Comparison of ENCODE assay signal across 1 cellular context in the genomic region with DNA sequence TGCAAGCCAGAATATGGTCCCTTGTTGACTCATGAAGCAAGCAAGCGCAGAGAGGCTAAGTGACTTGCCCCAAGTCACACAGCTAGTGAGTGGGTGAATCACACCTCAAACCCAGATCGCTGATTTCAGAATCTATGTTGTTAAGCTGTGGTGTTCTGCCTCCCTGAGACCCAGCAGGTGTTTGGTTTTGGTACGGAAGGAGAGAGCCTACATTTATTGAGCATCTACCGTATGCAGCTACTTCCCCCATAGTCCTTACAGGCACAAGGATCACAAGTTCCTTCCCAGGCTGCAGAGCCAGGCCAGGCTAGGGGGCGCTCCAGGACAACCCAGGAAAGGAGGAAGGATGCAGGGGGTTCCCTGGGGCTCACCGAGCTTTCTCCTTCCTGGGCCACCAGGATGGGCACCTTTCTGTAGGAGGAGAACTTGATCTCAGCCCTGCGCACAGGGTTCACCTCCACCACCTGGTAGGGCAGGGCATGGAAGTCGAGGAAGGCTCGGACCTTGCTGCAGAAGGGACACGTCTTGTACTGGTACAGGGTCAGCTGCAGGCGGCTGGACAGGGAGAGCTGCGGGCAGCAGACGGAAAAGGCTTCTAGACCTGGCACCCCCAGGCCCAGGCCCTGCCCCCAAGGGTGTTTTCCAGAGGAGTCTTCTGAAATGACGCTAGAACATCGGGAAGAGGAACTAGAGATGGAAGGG.
TF ChIP-seq lines count a peak whose summit lies in the region.

No MANE protein-coding gene starts in this region.

TF ChIP-seq in HepG2, 621 proteins besides CTCF, POLR2A, EP300 and RAD21 (continued from another document and continues in another):
- TF ChIP-seq AKNA (CRISPR knock-in tag; IDR thresholded peaks at IDR 0.05; ENCODE audit: borderline replicate concordance) (no peak), NFE2L2 (IDR thresholded peaks at IDR 0.05; ENCODE audit: low read length) (no peak), ZNF564 (CRISPR knock-in tag; IDR thresholded peaks at IDR 0.05) (no peak), ZNF687 (CRISPR knock-in tag; IDR thresholded peaks at IDR 0.05) (peak; percentile 54), NFE2L1 (CRISPR knock-in tag; IDR thresholded peaks at IDR 0.05; ENCODE audit: borderline replicate concordance) (no peak), SAP130 (CRISPR knock-in tag; IDR thresholded peaks at IDR 0.05; ENCODE audit: low read depth) (0 out of 2 replicates have a peak, but pooled peaks have one; percentile 24), ZNF768 (CRISPR knock-in tag; IDR thresholded peaks at IDR 0.05) (peak; percentile 95), ZNF235 (CRISPR knock-in tag; IDR thresholded peaks at IDR 0.05; ENCODE audit: borderline replicate concordance) (no peak), ZNF224 (CRISPR knock-in tag; IDR thresholded peaks at IDR 0.05) (no peak), POLR2G (IDR thresholded peaks at IDR 0.05; ENCODE audit: low read depth, low read length) (no peak), HMG20A (CRISPR knock-in tag; IDR thresholded peaks at IDR 0.05; ENCODE audit: borderline replicate concordance) (no peak), TFDP2 (CRISPR knock-in tag; IDR thresholded peaks at IDR 0.05) (no peak), GMEB2 (CRISPR knock-in tag; IDR thresholded peaks at IDR 0.05; ENCODE audit: low read depth) (no peak), RCOR2 (CRISPR knock-in tag; IDR thresholded peaks at IDR 0.05) (no peak), XRCC5 (optimal IDR thresholded peaks at IDR 0.05; ENCODE audit: low read length) (peak; percentile 79), RXRB (CRISPR knock-in tag; IDR thresholded peaks at IDR 0.05; ENCODE audit: borderline replicate concordance) (no peak), RELA (CRISPR knock-in tag; IDR thresholded peaks at IDR 0.05) (no peak), ZNF720 (CRISPR knock-in tag; IDR thresholded peaks at IDR 0.05) (no peak), ZMYM2 (CRISPR knock-in tag; IDR thresholded peaks at IDR 0.05) (no peak), GATAD2A (CRISPR knock-in tag; IDR thresholded peaks at IDR 0.05) (peak; percentile 36; the same call in 1 of the 2 replicates), SSRP1 (CRISPR knock-in tag; IDR thresholded peaks at IDR 0.05) (no peak), RFXAP (CRISPR knock-in tag; IDR thresholded peaks at IDR 0.05; ENCODE audit: borderline replicate concordance) (no peak), TARDBP (CRISPR knock-in tag; IDR thresholded peaks at IDR 0.05) (0 out of 2 replicates have a peak, but pooled peaks have one; percentile 37), FOXM1 (CRISPR knock-in tag; IDR thresholded peaks at IDR 0.05) (no peak), SETDB1 (CRISPR knock-in tag; IDR thresholded peaks at IDR 0.05; ENCODE audit: borderline replicate concordance) (no peak), ZSCAN30 (CRISPR knock-in tag; IDR thresholded peaks at IDR 0.05) (no peak), HDAC2 (CRISPR knock-in tag; IDR thresholded peaks at IDR 0.05) (peak; percentile 30; the same call in 1 of the 2 replicates), CREB1 (IDR thresholded peaks at IDR 0.05) (no peak), CREB1 (CRISPR knock-in tag; IDR thresholded peaks at IDR 0.05) (no peak), ELF3 (CRISPR knock-in tag; IDR thresholded peaks at IDR 0.05) (0 out of 2 replicates have a peak, but pooled peaks have one; percentile 46), ARID5B (CRISPR knock-in tag; IDR thresholded peaks at IDR 0.05) (no peak), ELF1 (CRISPR knock-in tag; IDR thresholded peaks at IDR 0.05) (peak; percentile 34; the same call in 1 of the 2 replicates), ZNF317 (CRISPR knock-in tag; IDR thresholded peaks at IDR 0.05) (no peak)
- TF ChIP-seq, protein P1, sequence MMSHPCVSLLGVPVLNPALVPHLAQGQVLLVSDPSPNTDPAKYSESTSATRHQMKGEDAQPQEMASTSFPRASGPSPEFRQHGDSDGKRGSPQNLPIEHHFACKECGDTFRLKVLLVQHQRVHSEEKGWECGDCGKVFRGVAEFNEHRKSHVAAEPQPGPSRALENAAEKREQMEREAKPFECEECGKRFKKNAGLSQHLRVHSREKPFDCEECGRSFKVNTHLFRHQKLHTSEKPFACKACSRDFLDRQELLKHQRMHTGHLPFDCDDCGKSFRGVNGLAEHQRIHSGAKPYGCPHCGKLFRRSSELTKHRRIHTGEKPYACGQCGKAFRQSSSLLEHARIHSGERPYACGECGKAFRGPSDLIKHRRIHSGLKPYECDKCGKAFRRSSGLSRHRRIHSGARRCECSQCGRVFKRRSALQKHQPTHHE (CRISPR knock-in tag; IDR thresholded peaks at IDR 0.05; ENCODE audit: borderline replicate concordance): no peak
- TF ChIP-seq, protein P2, sequence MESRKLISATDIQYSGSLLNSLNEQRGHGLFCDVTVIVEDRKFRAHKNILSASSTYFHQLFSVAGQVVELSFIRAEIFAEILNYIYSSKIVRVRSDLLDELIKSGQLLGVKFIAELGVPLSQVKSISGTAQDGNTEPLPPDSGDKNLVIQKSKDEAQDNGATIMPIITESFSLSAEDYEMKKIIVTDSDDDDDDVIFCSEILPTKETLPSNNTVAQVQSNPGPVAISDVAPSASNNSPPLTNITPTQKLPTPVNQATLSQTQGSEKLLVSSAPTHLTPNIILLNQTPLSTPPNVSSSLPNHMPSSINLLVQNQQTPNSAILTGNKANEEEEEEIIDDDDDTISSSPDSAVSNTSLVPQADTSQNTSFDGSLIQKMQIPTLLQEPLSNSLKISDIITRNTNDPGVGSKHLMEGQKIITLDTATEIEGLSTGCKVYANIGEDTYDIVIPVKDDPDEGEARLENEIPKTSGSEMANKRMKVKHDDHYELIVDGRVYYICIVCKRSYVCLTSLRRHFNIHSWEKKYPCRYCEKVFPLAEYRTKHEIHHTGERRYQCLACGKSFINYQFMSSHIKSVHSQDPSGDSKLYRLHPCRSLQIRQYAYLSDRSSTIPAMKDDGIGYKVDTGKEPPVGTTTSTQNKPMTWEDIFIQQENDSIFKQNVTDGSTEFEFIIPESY (CRISPR knock-in tag; IDR thresholded peaks at IDR 0.05): no peak; the same call in 1 of the 2 replicates
- TF ChIP-seq, protein P3, sequence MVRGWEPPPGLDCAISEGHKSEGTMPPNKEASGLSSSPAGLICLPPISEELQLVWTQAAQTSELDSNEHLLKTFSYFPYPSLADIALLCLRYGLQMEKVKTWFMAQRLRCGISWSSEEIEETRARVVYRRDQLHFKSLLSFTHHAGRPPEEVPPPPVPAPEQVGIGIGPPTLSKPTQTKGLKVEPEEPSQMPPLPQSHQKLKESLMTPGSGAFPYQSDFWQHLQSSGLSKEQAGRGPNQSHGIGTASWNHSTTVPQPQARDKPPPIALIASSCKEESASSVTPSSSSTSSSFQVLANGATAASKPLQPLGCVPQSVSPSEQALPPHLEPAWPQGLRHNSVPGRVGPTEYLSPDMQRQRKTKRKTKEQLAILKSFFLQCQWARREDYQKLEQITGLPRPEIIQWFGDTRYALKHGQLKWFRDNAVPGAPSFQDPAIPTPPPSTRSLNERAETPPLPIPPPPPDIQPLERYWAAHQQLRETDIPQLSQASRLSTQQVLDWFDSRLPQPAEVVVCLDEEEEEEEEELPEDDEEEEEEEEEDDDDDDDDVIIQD (CRISPR knock-in tag; IDR thresholded peaks at IDR 0.05; ENCODE audit: low read depth): no peak
